In genomic region chr2:240598311-240598911, GRCh38 we compare ENCODE assay signal across 1 cellular context.
TF ChIP-seq lines count a peak whose summit lies in the region.

No MANE protein-coding gene starts in this region.

TF ChIP-seq in HepG2, 621 proteins besides CTCF, POLR2A, EP300 and RAD21:
- TF ChIP-seq RFX5 (IDR thresholded peaks at IDR 0.05; ENCODE audit: low read depth, low read length) (no peak), ATM (IDR thresholded peaks at IDR 0.05; ENCODE audit: borderline replicate concordance) (no peak), THRA (CRISPR knock-in tag; IDR thresholded peaks at IDR 0.05; ENCODE audit: borderline replicate concordance) (no peak), TCF7 (IDR thresholded peaks at IDR 0.05; ENCODE audit: low read depth) (no peak), ZNF749 (CRISPR knock-in tag; IDR thresholded peaks at IDR 0.05; ENCODE audit: borderline replicate concordance) (no peak), ZNF720 (CRISPR knock-in tag; IDR thresholded peaks at IDR 0.05) (no peak), XRCC5 (optimal IDR thresholded peaks at IDR 0.05; ENCODE audit: low read length) (no peak), ETV5 (CRISPR knock-in tag; IDR thresholded peaks at IDR 0.05; ENCODE audit: borderline replicate concordance) (no peak), NFIC (IDR thresholded peaks at IDR 0.05; ENCODE audit: low read length) (no peak), ZNF781 (CRISPR knock-in tag; IDR thresholded peaks at IDR 0.05; ENCODE audit: borderline replicate concordance, not compliant biosample characterization) (no peak), HINFP (CRISPR knock-in tag; IDR thresholded peaks at IDR 0.05; ENCODE audit: low read depth) (no peak), YEATS2 (CRISPR knock-in tag; IDR thresholded peaks at IDR 0.05; ENCODE audit: borderline replicate concordance) (no peak), ZNF619 (CRISPR knock-in tag; IDR thresholded peaks at IDR 0.05) (no peak), MIER2 (CRISPR knock-in tag; IDR thresholded peaks at IDR 0.05) (no peak)
